In the genomic region with DNA sequence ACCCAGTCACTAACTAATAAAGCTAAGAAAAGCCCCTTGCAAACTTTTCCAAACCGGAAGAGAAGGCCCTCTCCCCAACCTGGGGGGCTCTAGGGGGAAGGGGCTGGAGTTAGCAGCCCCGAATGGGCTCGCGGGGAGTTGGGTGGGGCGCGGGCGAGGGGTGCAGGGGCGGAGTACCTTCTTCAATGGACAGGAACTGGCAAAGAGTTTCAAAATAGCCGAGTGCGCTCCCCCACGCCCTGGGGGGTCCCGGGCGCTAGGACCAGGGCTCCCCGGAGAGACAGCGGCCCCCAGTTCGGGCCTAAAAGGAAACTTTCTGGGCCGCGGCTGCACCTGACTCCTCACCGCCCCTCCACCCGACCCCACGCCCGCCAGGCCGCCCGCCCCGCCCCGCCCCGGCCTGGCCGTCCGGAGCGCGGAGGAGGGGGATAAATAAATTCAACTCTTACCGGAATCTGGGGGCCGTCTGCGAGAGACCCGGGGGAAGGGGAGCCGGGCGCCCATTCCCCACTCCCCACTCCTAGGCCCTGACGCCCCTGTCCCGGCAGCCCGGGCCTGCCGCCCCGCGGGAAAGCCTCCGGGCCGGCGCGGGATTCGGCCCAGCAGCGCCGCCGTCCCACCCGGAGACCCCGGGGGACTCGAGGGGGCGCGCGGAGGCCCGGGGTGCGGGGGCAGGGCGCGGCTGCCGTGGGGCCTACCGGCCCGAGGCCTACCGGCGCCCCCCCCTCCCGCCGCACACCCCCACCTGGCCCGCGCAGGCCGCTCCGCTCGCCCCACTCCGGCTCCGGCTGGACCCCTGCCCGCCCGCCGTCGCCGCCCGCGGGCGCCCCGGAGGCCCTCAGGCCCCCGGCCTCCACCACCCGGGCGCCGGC, we compare ENCODE assay signal across 8 cellular contexts. TPM values are rescaled to one million over a fixed set of nuclear protein-coding genes. Genes with fewer than 3 reads are reported as not detected.
DNase-seq lines count a peak whose midpoint lies in the region; ATAC-seq and TF ChIP-seq lines count a peak whose summit lies in the region.

No MANE protein-coding gene starts in this region.

- H3K9ac ChIP-seq in HUES6 (ENCODE audit: low read length) = peak overlapping the region; percentile 97

- peaks cover 10% of the 10 kb centered on the region; the same call in 1 of the 2 replicates for H3K36me3 ChIP-seq in HUES6 (ENCODE audit: control insufficient read depth, insufficient read depth, low read length)

- intact Hi-C loops in lower leg skin (cut with DNase I; ENCODE audit: low total_unique reads) = no loop called here

- H3K9me3 ChIP-seq in HUES6 (ENCODE audit: control insufficient read depth, insufficient read depth, low read depth, low read length) = 0 out of 2 replicates have a peak, but pooled peaks cover 2% of the 10 kb centered on the region

- H3K27me3 ChIP-seq in HUES6 (ENCODE audit: control insufficient read depth, insufficient read depth, low read length) = no peaks in the 10 kb centered on the region

- H3K27ac ChIP-seq in HUES6 (ENCODE audit: low read depth, low read length) (peak overlapping the region; percentile 94), coronary artery (peak overlapping the region; percentile 93 to 98)

- WGBS in lower leg skin, 2 donors = 1% methylated on average over 29 to 59 of the region's 88 CpGs

- peak overlapping the region; percentile 84 for H3K4me3 ChIP-seq in HUES6 (ENCODE audit: low read depth, low read length)
- peak overlapping the region; percentile 74 for H3K4me3 ChIP-seq in coronary artery
- peak overlapping the region; percentile 89 for H3K4me3 ChIP-seq in lower leg skin (ENCODE audit: low read depth, poor library complexity, severe bottlenecking)

- DNase-seq in ELR (ENCODE audit: low read depth) = peak; percentile 54
- peak; percentile 50 for DNase-seq in activated CD4-positive, alpha-beta T cell treated with anti-CD3 and anti-CD28 coated beads for 48 hours
- peak; percentile 75 for DNase-seq in coronary artery (ENCODE audit: low spot score)
- DNase-seq in lower leg skin (ENCODE audit: low spot score in 2 of 2) = peak; percentile 36 to 90
- DNase-seq in stimulated activated CD8-positive, alpha-beta memory T cell treated with anti-CD3 and anti-CD28 coated beads, Interleukin-12 subunit alpha, Interleukin-12 subunit beta, amount 100 ng/mL, for 1 hour (ENCODE audit: low read depth) = peak; percentile 9
- no peak for DNase-seq in DMS114 treated with DMSO at 0.1 percent for 48 hours (lab: John Stamatoyannopoulos, UW; ENCODE audit: unreplicated experiment)

- peaks cover 22% of the 10 kb centered on the region for H3K4me1 ChIP-seq in HUES6 (ENCODE audit: control insufficient read depth, insufficient read depth, low read length)

- no peak for TF ChIP-seq POLR2A in lower leg skin (IDR thresholded peaks at IDR 0.05)

- no peak for TF ChIP-seq CTCF in coronary artery (IDR thresholded peaks at IDR 0.05)
- TF ChIP-seq CTCF in lower leg skin (IDR thresholded peaks at IDR 0.05) = no peak

- ATAC-seq in GM21515 (IDR thresholded peaks at IDR 0.05; ENCODE audit: unreplicated experiment) = peak; percentile 33

RNA-seq across cellular contexts. Expression of a gene that starts 0.9 kb away (rescaled TPM):
- total RNA-seq in lower leg skin = 10 to 100 TPM; 13.4 to 28.7 (median 24.4) TPM
